18 cellular contexts compared by ENCODE assay signal in the genomic region with DNA sequence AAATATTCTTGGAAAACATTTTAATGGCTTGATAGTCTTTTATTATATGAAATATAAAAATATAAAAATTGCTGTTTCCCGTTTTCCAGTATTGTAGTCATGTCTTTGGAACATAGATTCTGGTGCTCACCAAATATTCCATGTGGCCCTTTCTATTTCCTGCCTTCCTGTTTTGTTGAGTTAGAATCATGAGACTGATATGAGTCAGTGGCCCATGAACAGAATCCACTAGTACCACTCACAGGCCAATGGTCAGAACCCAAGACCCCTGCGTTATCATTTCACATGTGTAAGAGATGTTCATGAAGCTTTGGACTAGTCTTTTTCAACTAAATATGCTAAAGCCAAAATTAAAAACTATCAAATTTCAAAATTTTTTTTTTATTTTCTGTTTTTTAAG. TPM values are rescaled to one million over a fixed set of nuclear protein-coding genes. Genes with fewer than 3 reads are reported as not detected.
DNase-seq lines count a peak whose midpoint lies in the region; ATAC-seq and TF ChIP-seq lines count a peak whose summit lies in the region.
"Had no signal": no experiment of that assay in that cellular context is flagged by ENCODE, and none has a peak within 500 bp of the region (broad histone marks: within the 10 kb centered on the region; RNA-seq: fewer than 3 reads in every experiment).

No MANE protein-coding gene starts in this region.

- H3K4me3 Mint-ChIP-seq in WTC11, result no peak overlapping the region
- no peak overlapping the region for H3K4me3 Mint-ChIP-seq in activated T-cell treated with anti-CD3 and anti-CD28 coated beads, Interleukin-2, amount 50 U/mL, for 72 hours
- H3K4me3 Mint-ChIP-seq: CD4-positive, CD25-positive, alpha-beta regulatory T cell had no signal

- CTCF ChIA-PET in WTC11 (lab: Charles Lee), result no interaction called here

- H3K27ac Mint-ChIP-seq in WTC11, result peak overlapping the region; percentile 75; the same call in 1 of the 2 replicates
- H3K27ac Mint-ChIP-seq in activated T-cell treated with anti-CD3 and anti-CD28 coated beads, Interleukin-2, amount 50 U/mL, for 72 hours, result no peak overlapping the region

- no peaks in the 10 kb centered on the region for H3K9me3 Mint-ChIP-seq in WTC11
- no peaks in the 10 kb centered on the region for H3K9me3 Mint-ChIP-seq in activated T-cell treated with anti-CD3 and anti-CD28 coated beads, Interleukin-2, amount 50 U/mL, for 72 hours
- H3K9me3 Mint-ChIP-seq: CD4-positive, CD25-positive, alpha-beta regulatory T cell had no signal

- peaks cover 20% of the 10 kb centered on the region for H3K4me1 Mint-ChIP-seq in WTC11
- H3K4me1 Mint-ChIP-seq in activated T-cell treated with anti-CD3 and anti-CD28 coated beads, Interleukin-2, amount 50 U/mL, for 72 hours (ENCODE audit: low read depth), result peaks cover 9% of the 10 kb centered on the region

- ATAC-seq in WTC11, result no peak
- ATAC-seq in activated T-cell treated with anti-CD3 and anti-CD28 coated beads, Interleukin-2, amount 50 U/mL, for 72 hours (replicated peaks in 1 of 2), result no peak

- POLR2A ChIA-PET in WTC11 (lab: Charles Lee), result interaction anchor here (0.5 to 0.6 kb wide), 2 partner anchors 40 to 375 kb away, joined by 3 to 8 read pairs; no protein-coding TSS in a partner anchor

- no peaks in the 10 kb centered on the region for H3K27me3 Mint-ChIP-seq in WTC11 (ENCODE audit: low read depth)
- no peaks in the 10 kb centered on the region for H3K27me3 Mint-ChIP-seq in activated T-cell treated with anti-CD3 and anti-CD28 coated beads, Interleukin-2, amount 50 U/mL, for 72 hours (ENCODE audit: low read depth)
- H3K27me3 Mint-ChIP-seq: CD4-positive, CD25-positive, alpha-beta regulatory T cell had no signal

- no peak overlapping the region for H3K4me3 ChIP-seq in fibroblast of the aortic adventitia (ENCODE audit: low read depth, low read length)

- no peak for TF ChIP-seq CTCF in WTC11 (IDR thresholded peaks at IDR 0.05)
- TF ChIP-seq CTCF in fibroblast of the aortic adventitia (IDR thresholded peaks at IDR 0.05; ENCODE audit: insufficient read depth, low read length), result no peak

- DNase-seq in ELR (ENCODE audit: low read depth), result peak; percentile 53
- DNase-seq in WTC11 (ENCODE audit: low spot score), result no peak
- peak; percentile 11 for DNase-seq in fibroblast of the aortic adventitia (ENCODE audit: low read depth)
- peak; percentile 17 for DNase-seq in pulmonary artery endothelial cell (ENCODE audit: low read depth, low spot score)
- DNase-seq in AG20443 (ENCODE audit: low spot score), result no peak
- no peak for DNase-seq in activated T-cell treated with anti-CD3 and anti-CD28 coated beads, Interleukin-2, amount 50 U/mL, for 72 hours
- no peak for DNase-seq in pons (ENCODE audit: low spot score)
- DNase-seq in stimulated activated CD4-positive, alpha-beta T cell treated with anti-CD3 and anti-CD28 coated beads, Interleukin-4, amount 100 ng/mL, for 24 hours, result no peak
- DNase-seq: Calu3; CD4-positive, CD25-positive, alpha-beta regulatory T cell; DMS79; GF-D8; H7; Kasumi-1; NCI-H1436; NCI-H2029 treated with DMSO at 0.1 percent for 48 hours; NCI-H524 treated with DMSO at 0.1 percent for 48 hours; RPMI8226 had no signal

- no peaks in the 10 kb centered on the region for H3K36me3 Mint-ChIP-seq in WTC11
- peaks cover 4% of the 10 kb centered on the region in 2 donors for H3K36me3 Mint-ChIP-seq in activated T-cell treated with anti-CD3 and anti-CD28 coated beads, Interleukin-2, amount 50 U/mL, for 72 hours (ENCODE audit: insufficient read depth in 2 of 2)
- H3K36me3 Mint-ChIP-seq: CD4-positive, CD25-positive, alpha-beta regulatory T cell had no signal

TF ChIP-seq in WTC11, 78 proteins besides CTCF, POLR2A, EP300 and RAD21:
- TF ChIP-seq, protein P1, sequence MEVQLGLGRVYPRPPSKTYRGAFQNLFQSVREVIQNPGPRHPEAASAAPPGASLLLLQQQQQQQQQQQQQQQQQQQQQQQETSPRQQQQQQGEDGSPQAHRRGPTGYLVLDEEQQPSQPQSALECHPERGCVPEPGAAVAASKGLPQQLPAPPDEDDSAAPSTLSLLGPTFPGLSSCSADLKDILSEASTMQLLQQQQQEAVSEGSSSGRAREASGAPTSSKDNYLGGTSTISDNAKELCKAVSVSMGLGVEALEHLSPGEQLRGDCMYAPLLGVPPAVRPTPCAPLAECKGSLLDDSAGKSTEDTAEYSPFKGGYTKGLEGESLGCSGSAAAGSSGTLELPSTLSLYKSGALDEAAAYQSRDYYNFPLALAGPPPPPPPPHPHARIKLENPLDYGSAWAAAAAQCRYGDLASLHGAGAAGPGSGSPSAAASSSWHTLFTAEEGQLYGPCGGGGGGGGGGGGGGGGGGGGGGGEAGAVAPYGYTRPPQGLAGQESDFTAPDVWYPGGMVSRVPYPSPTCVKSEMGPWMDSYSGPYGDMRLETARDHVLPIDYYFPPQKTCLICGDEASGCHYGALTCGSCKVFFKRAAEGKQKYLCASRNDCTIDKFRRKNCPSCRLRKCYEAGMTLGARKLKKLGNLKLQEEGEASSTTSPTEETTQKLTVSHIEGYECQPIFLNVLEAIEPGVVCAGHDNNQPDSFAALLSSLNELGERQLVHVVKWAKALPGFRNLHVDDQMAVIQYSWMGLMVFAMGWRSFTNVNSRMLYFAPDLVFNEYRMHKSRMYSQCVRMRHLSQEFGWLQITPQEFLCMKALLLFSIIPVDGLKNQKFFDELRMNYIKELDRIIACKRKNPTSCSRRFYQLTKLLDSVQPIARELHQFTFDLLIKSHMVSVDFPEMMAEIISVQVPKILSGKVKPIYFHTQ (CRISPR knock-in tag; IDR thresholded peaks at IDR 0.05), result no peak
- TF ChIP-seq, protein P2, sequence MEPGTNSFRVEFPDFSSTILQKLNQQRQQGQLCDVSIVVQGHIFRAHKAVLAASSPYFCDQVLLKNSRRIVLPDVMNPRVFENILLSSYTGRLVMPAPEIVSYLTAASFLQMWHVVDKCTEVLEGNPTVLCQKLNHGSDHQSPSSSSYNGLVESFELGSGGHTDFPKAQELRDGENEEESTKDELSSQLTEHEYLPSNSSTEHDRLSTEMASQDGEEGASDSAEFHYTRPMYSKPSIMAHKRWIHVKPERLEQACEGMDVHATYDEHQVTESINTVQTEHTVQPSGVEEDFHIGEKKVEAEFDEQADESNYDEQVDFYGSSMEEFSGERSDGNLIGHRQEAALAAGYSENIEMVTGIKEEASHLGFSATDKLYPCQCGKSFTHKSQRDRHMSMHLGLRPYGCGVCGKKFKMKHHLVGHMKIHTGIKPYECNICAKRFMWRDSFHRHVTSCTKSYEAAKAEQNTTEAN (CRISPR knock-in tag; IDR thresholded peaks at IDR 0.05), result no peak
- TF ChIP-seq TP53 (CRISPR knock-in tag; IDR thresholded peaks at IDR 0.05) (no peak), FOXP1 (CRISPR knock-in tag; IDR thresholded peaks at IDR 0.05; ENCODE audit: borderline replicate concordance) (no peak), IRF2 (CRISPR knock-in tag; IDR thresholded peaks at IDR 0.05; ENCODE audit: borderline replicate concordance, low read depth) (no peak), ZNF138 (CRISPR knock-in tag; conservative IDR thresholded peaks at IDR 0.05) (no peak)
- TF ChIP-seq, protein P3, sequence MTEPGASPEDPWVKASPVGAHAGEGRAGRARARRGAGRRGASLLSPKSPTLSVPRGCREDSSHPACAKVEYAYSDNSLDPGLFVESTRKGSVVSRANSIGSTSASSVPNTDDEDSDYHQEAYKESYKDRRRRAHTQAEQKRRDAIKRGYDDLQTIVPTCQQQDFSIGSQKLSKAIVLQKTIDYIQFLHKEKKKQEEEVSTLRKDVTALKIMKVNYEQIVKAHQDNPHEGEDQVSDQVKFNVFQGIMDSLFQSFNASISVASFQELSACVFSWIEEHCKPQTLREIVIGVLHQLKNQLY (CRISPR knock-in tag; IDR thresholded peaks at IDR 0.05), result no peak
- TF ChIP-seq, protein P4, sequence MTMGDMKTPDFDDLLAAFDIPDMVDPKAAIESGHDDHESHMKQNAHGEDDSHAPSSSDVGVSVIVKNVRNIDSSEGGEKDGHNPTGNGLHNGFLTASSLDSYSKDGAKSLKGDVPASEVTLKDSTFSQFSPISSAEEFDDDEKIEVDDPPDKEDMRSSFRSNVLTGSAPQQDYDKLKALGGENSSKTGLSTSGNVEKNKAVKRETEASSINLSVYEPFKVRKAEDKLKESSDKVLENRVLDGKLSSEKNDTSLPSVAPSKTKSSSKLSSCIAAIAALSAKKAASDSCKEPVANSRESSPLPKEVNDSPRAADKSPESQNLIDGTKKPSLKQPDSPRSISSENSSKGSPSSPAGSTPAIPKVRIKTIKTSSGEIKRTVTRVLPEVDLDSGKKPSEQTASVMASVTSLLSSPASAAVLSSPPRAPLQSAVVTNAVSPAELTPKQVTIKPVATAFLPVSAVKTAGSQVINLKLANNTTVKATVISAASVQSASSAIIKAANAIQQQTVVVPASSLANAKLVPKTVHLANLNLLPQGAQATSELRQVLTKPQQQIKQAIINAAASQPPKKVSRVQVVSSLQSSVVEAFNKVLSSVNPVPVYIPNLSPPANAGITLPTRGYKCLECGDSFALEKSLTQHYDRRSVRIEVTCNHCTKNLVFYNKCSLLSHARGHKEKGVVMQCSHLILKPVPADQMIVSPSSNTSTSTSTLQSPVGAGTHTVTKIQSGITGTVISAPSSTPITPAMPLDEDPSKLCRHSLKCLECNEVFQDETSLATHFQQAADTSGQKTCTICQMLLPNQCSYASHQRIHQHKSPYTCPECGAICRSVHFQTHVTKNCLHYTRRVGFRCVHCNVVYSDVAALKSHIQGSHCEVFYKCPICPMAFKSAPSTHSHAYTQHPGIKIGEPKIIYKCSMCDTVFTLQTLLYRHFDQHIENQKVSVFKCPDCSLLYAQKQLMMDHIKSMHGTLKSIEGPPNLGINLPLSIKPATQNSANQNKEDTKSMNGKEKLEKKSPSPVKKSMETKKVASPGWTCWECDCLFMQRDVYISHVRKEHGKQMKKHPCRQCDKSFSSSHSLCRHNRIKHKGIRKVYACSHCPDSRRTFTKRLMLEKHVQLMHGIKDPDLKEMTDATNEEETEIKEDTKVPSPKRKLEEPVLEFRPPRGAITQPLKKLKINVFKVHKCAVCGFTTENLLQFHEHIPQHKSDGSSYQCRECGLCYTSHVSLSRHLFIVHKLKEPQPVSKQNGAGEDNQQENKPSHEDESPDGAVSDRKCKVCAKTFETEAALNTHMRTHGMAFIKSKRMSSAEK (CRISPR knock-in tag; IDR thresholded peaks at IDR 0.05; ENCODE audit: borderline replicate concordance), result no peak

RNA-seq across cellular contexts. Expression of a gene that starts 56.9 kb away (rescaled TPM):
- total RNA-seq in WTC11 (2021), result 56.7 to 69.4 TPM (median 58.4 TPM) in 3 replicates
- 7.7 and 17.9 TPM in 2 replicates for total RNA-seq in fibroblast of the aortic adventitia (ENCODE audit: low replicate concordance)
- total RNA-seq in pulmonary artery endothelial cell, result 8.2 and 13.9 TPM in 2 replicates
- total RNA-seq in activated T-cell treated with anti-CD3 and anti-CD28 coated beads, Interleukin-2, amount 50 U/mL, for 72 hours, result 10 to 100 TPM; 14.3 to 15.3 TPM

Comparison
In these comparisons a context has a peak if more than half of its experiments do, and no peak if none do; other contexts are left out.
1. DNase-seq: peak in ELR (single experiment), fibroblast of the aortic adventitia (single experiment) and pulmonary artery endothelial cell (single experiment); none in WTC11 (single experiment), AG20443 (single experiment), activated T-cell treated with anti-CD3 and anti-CD28 coated beads, Interleukin-2, amount 50 U/mL, for 72 hours (0 of 2), pons (single experiment) and stimulated activated CD4-positive, alpha-beta T cell treated with anti-CD3 and anti-CD28 coated beads, Interleukin-4, amount 100 ng/mL, for 24 hours (single experiment).